1 cellular context compared by ENCODE assay signal in genomic region chr9:109134167-109134578, GRCh38.
TF ChIP-seq lines count a peak whose summit lies in the region.

No MANE protein-coding gene starts in this region.

TF ChIP-seq in K562, 482 proteins besides CTCF, POLR2A, EP300 and RAD21 (continued from another document):
- TF ChIP-seq E2F8 (IDR thresholded peaks at IDR 0.05; ENCODE audit: low read depth, partially characterized antibody), result no peak
- TF ChIP-seq HDAC2 (IDR thresholded peaks at IDR 0.05), result peak; percentile 84
- no peak for TF ChIP-seq HNRNPH1 (optimal IDR thresholded peaks at IDR 0.05; ENCODE audit: low read depth, low read length)
- TF ChIP-seq CBX8 (IDR thresholded peaks at IDR 0.05; ENCODE audit: borderline replicate concordance, extremely low read depth, low read depth, low read length, poor library complexity, severe bottlenecking), result no peak
- no peak for TF ChIP-seq SIRT6 (IDR thresholded peaks at IDR 0.05; ENCODE audit: low read depth, low read length)
- peak; percentile 77 for TF ChIP-seq GATA2 (CRISPR knock-in tag; IDR thresholded peaks at IDR 0.05)
- TF ChIP-seq HDAC8 (tag; IDR thresholded peaks at IDR 0.05), result no peak
- TF ChIP-seq NFIC (IDR thresholded peaks at IDR 0.05), result peak; percentile 81
- TF ChIP-seq SOX6 (IDR thresholded peaks at IDR 0.05), result peak; percentile 81
- peak; percentile 53; the same call in 1 of the 2 replicates for TF ChIP-seq CTBP1 (IDR thresholded peaks at IDR 0.05; ENCODE audit: borderline replicate concordance)
- TF ChIP-seq CBX3 (IDR thresholded peaks at IDR 0.05; ENCODE audit: borderline replicate concordance in 1 of 2, low read length in 2 of 2), result peak in 1 of 2 experiments; percentile 55; a peak in 2 of 3 replicates
- TF ChIP-seq ARID1B (IDR thresholded peaks at IDR 0.05), result peak; percentile 99
- TF ChIP-seq ZNF347 (CRISPR knock-in tag; IDR thresholded peaks at IDR 0.05; ENCODE audit: low read depth), result no peak
- peak; percentile 40; the same call in 1 of the 2 replicates for TF ChIP-seq MTA3 (IDR thresholded peaks at IDR 0.05; ENCODE audit: borderline replicate concordance)
